5 cellular contexts compared by ENCODE assay signal in the genomic region with DNA sequence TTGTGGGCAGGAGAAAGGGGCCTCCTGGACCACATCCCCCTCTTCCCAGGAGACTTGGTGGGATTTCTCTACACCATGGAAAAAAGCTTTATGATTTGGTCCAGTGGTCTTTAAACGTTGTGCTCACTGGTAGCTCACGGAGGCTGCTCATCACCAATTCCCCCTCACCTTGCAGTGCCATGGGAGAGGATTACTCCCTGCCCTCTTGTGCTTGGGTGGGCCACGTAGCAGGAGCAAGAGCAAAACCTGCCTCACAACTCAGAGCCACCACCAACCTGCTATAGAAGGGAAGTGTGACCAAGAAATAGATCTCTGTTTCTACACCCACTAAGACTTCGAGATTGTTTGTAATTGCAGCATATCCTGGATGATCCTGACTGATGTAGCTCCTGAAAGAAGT.
"Had no signal": no experiment of that assay in that cellular context is flagged by ENCODE, and none has a peak within 500 bp of the region (broad histone marks: within the 10 kb centered on the region; RNA-seq: fewer than 3 reads in every experiment).

No MANE protein-coding gene starts in this region.

- DNase-seq: H9, HCEC 1CT, IMR-90 had no signal

- H3K4me3 ChIP-seq: GM23338, K562 had no signal

- H2AFZ ChIP-seq: GM23338 had no signal

- H3K4me2 ChIP-seq: GM23338 had no signal
